ENCODE assay signal across 17 cellular contexts in genomic region chr2:73334045-73334444, GRCh38.
A peak's percentile ranks its signal among the peaks of the same experiment; 100 is the strongest.
DNase-seq lines count a peak whose midpoint lies in the region; FAIRE-seq and TF ChIP-seq lines count a peak whose summit lies in the region.
"Had no signal": no experiment of that assay in that cellular context is flagged by ENCODE, and none has a peak within 500 bp of the region (broad histone marks: within the 10 kb centered on the region; RNA-seq: fewer than 3 reads in every experiment).

No MANE protein-coding gene starts in this region.

- DNase-seq in GM19239 (ENCODE audit: insufficient read length, low spot score) (no peak), KBM-7 (no peak), inferior parietal cortex (ENCODE audit: extremely low spot score) (no peak)
- no peak for DNase-seq in activated CD8-positive, alpha-beta memory T cell treated with anti-CD3 and anti-CD28 coated beads for 24 hours
- DNase-seq: AML-193; Caco-2; Calu3; CD4-positive, alpha-beta T cell; CD8-positive, alpha-beta T cell; DMS79 treated with DMSO at 0.1 percent for 48 hours; GF-D8 had no signal

- H3K27ac ChIP-seq in 22Rv1 = peak overlapping the region; percentile 40
- H3K27ac ChIP-seq: BLaER1 treated with 17β-estradiol and CSF1 and Interleukin-3, amounts not matched to agents 10 nM and 100 nM; C4-2B had no signal

- in situ Hi-C loops in KBM-7 (cut with MboI; ENCODE audit: low pct_unique_long_range_greater_than_20kb, low sequenced_read_pairs) = no loop called here

- FAIRE-seq in A204.1 (lab: Jason Lieb, UNC) = peak; percentile 23
- FAIRE-seq in GM19239 (lab: Jason Lieb, UNC) = peak; percentile 58
- FAIRE-seq: D721Med, GM12891 had no signal

- TF ChIP-seq CTCF in 22Rv1 (IDR thresholded peaks at IDR 0.05) = no peak
